9 cellular contexts compared by ENCODE assay signal in genomic region chr4:91519155-91519554, GRCh38.
"Had no signal": no experiment of that assay in that cellular context is flagged by ENCODE, and none has a peak within 500 bp of the region (broad histone marks: within the 10 kb centered on the region; RNA-seq: fewer than 3 reads in every experiment).

No MANE protein-coding gene starts in this region.

- H3K9me3 ChIP-seq: HAP-1 had no signal

- H3K27ac Mint-ChIP-seq: HFFc6, IgD-negative memory B cell had no signal

- H3K27me3 Mint-ChIP-seq: IgD-negative memory B cell had no signal

- H3K4me3 Mint-ChIP-seq: HFFc6, IgD-negative memory B cell had no signal

- H3K36me3 ChIP-seq: HAP-1 had no signal

- H3K4me1 Mint-ChIP-seq: IgD-negative memory B cell had no signal

- ATAC-seq: HCT116, HepG2 had no signal

- H3K4me3 ChIP-seq: GM23248, HAP-1 had no signal

- DNase-seq: GM23248, GOT3, H7, HFFc6 had no signal

- H3K4me1 ChIP-seq: HAP-1 had no signal

- H3K27ac ChIP-seq: GM23248, HL-60 had no signal
